In genomic region chr9:114309096-114309495, GRCh38 we compare ENCODE assay signal across 26 cellular contexts. TPM values are rescaled to one million over a fixed set of nuclear protein-coding genes. Genes with fewer than 3 reads are reported as not detected.
DNase-seq lines count a peak whose midpoint lies in the region; ATAC-seq, FAIRE-seq and TF ChIP-seq lines count a peak whose summit lies in the region.
"Had no signal": no experiment of that assay in that cellular context is flagged by ENCODE, and none has a peak within 500 bp of the region (broad histone marks: within the 10 kb centered on the region; RNA-seq: fewer than 3 reads in every experiment).

No MANE protein-coding gene starts in this region.

- in situ Hi-C loops in gastrocnemius medialis (cut with MboI; ENCODE audit: low sequenced_read_pairs in 4 of 4): no loop called here

- intact Hi-C loops in kidney (cut with DNase I) (no loop called here), spleen (cut with DNase I; ENCODE audit: low total_unique reads) (no loop called here), gastrocnemius medialis (cut with DNase I; ENCODE audit: low total_unique reads) (no loop called here)

- no peak for FAIRE-seq in kidney (lab: Jason Lieb, UNC)
- FAIRE-seq: D721Med, GM12892, GM19239, HTR-8/SVneo had no signal

- TF ChIP-seq CTCF in RWPE2 (IDR thresholded peaks at IDR 0.05; ENCODE audit: poor library complexity, severe bottlenecking): no peak
- no peak for TF ChIP-seq CTCF in kidney (IDR thresholded peaks at IDR 0.05; ENCODE audit: borderline replicate concordance, extremely low read depth, insufficient read depth)
- no peak for TF ChIP-seq CTCF in spleen (IDR thresholded peaks at IDR 0.05 in 8 of 11, conservative IDR thresholded peaks at IDR 0.05 in 3 of 11)
- TF ChIP-seq CTCF in gastrocnemius medialis (IDR thresholded peaks at IDR 0.05 in 4 of 5, conservative IDR thresholded peaks at IDR 0.05 in 1 of 5): no peak

- H3K27ac ChIP-seq in RWPE2 (ENCODE audit: poor library complexity, severe bottlenecking) (no peak overlapping the region), kidney (ENCODE audit: low read depth in 2 of 2, low read length in 2 of 2) (no peak overlapping the region), spleen (no peak overlapping the region), gastrocnemius medialis (no peak overlapping the region)
- H3K27ac ChIP-seq: GM23248, KMS-11 had no signal

- H3K27me3 ChIP-seq in RWPE2 (ENCODE audit: insufficient read depth, poor library complexity, severe bottlenecking): no peaks in the 10 kb centered on the region
- H3K27me3 ChIP-seq in spleen (replicated peaks in 1 of 7): peaks cover 0 to 5% (median 0%) of the 10 kb centered on the region in 7 donors
- no peaks in the 10 kb centered on the region for H3K27me3 ChIP-seq in gastrocnemius medialis
- H3K27me3 ChIP-seq: BE2C had no signal

- DNase-seq in 8988T (peak; percentile 2), RWPE2 (ENCODE audit: low spot score) (peak; percentile 30), kidney (peak; percentile 32), spleen (peak; percentile 52), gastrocnemius medialis (no peak)
- DNase-seq: BE2C; CD8-positive, alpha-beta T cell; DND-41; GDM1; GM23248; NCI-H1092; NCI-H2107; NCI-H226; NCI-H526 treated with DMSO at 0.1 percent for 48 hours; NK-92 treated with Interleukin-12 subunit alpha and Interleukin-12 subunit beta, amount 100 ng/mL, for 24 hours; PC-3 had no signal

- no peaks in the 10 kb centered on the region for H3K9me3 ChIP-seq in RWPE2 (ENCODE audit: severe bottlenecking)
- no peaks in the 10 kb centered on the region for H3K9me3 ChIP-seq in kidney (ENCODE audit: control insufficient read depth in 1 of 2, low read length in 2 of 2)
- no peaks in the 10 kb centered on the region for H3K9me3 ChIP-seq in spleen
- no peaks in the 10 kb centered on the region for H3K9me3 ChIP-seq in gastrocnemius medialis
- H3K9me3 ChIP-seq: BE2C had no signal

- H3K4me3 ChIP-seq in RWPE2 (ENCODE audit: severe bottlenecking) (no peak overlapping the region), kidney (ENCODE audit: low read length in 2 of 2) (no peak overlapping the region), spleen (no peak overlapping the region), gastrocnemius medialis (no peak overlapping the region)
- H3K4me3 ChIP-seq: GM23248 had no signal

- no peak for TF ChIP-seq POLR2A in spleen (IDR thresholded peaks at IDR 0.05)
- no peak for TF ChIP-seq POLR2A in gastrocnemius medialis (IDR thresholded peaks at IDR 0.05)

- no peak overlapping the region for H3K9ac ChIP-seq in kidney (ENCODE audit: low read length in 2 of 2)
- H3K9ac ChIP-seq: GM23248, KMS-11 had no signal

- H3K36me3 ChIP-seq in RWPE2 (ENCODE audit: low read depth): 0 out of 2 replicates have a peak, but pooled peaks cover 7% of the 10 kb centered on the region
- peaks cover 0 to 5% of the 10 kb centered on the region in 2 donors for H3K36me3 ChIP-seq in kidney (ENCODE audit: control insufficient read depth in 1 of 2, insufficient read depth in 2 of 2, low read length in 2 of 2)
- H3K36me3 ChIP-seq in spleen: no peaks in the 10 kb centered on the region
- no peaks in the 10 kb centered on the region for H3K36me3 ChIP-seq in gastrocnemius medialis
- H3K36me3 ChIP-seq: BE2C had no signal

- 89 to 94% (median 90%) methylated on average over 13 of the region's 13 CpGs for WGBS in spleen, 5 donors

- H3K4me1 ChIP-seq in RWPE2 (ENCODE audit: insufficient read depth, poor library complexity, severe bottlenecking): no peaks in the 10 kb centered on the region
- H3K4me1 ChIP-seq in kidney (ENCODE audit: control insufficient read depth in 1 of 2, insufficient read depth in 1 of 2, low read depth in 1 of 2, low read length in 2 of 2): peaks cover 0 to 6% of the 10 kb centered on the region in 2 donors
- H3K4me1 ChIP-seq in spleen: peaks cover 3 to 13% (median 10%) of the 10 kb centered on the region in 6 donors
- no peaks in the 10 kb centered on the region for H3K4me1 ChIP-seq in gastrocnemius medialis

- ATAC-seq in RWPE2 (ENCODE audit: low read depth) (no peak), HG02973 (IDR thresholded peaks at IDR 0.05; ENCODE audit: unreplicated experiment) (no peak), GM21529 (IDR thresholded peaks at IDR 0.05; ENCODE audit: unreplicated experiment) (no peak), gastrocnemius medialis (no peak), GM21526 (IDR thresholded peaks at IDR 0.05; ENCODE audit: low FRiP score, unreplicated experiment) (no peak)
- ATAC-seq: CD8-positive, alpha-beta T cell; HCT116; PC-3 had no signal

RNA-seq across cellular contexts. Expression of gene ORM1, which starts 13.8 kb away (rescaled TPM):
- total RNA-seq in kidney (not detected), spleen (10 to 100 TPM in 2 of 7 donors, 1 to 10 TPM in 4, under 1 TPM in 1; 0.95 to 13.6 (median 6.2) TPM), gastrocnemius medialis (10 to 100 TPM in 2 of 4 donors, not detected in 2; 33.5 to 92.8 TPM)
- polyA plus RNA-seq in kidney (ENCODE audit: insufficient read depth, low read depth, low replicate concordance) (0.73 TPM), spleen (1 to 10 TPM in 2 of 3 donors, under 1 TPM in 1; 0.99 to 2.0 (median 1.7) TPM)
- total RNA-seq: CD8-positive, alpha-beta T cell; GM23248; MCF 10A; PC-3 had no signal
- polyA plus RNA-seq: GM23248 had no signal

RNA-seq across cellular contexts. Expression of gene ORM2, which starts 20.6 kb away (rescaled TPM):
- total RNA-seq in kidney: not detected
- polyA plus RNA-seq in kidney (ENCODE audit: insufficient read depth, low read depth, low replicate concordance): not detected
- total RNA-seq in spleen: under 1 TPM in 2 of 7 donors, not detected in 5; 0.57 to 0.93 TPM
- polyA plus RNA-seq in spleen: under 1 TPM in 2 of 3 donors, not detected in 1; 0.13 to 0.18 TPM
- 10 to 100 TPM in 1 of 4 donors, 1 to 10 TPM in 1, not detected in 2; 6.3 to 15.6 TPM for total RNA-seq in gastrocnemius medialis
- total RNA-seq: CD8-positive, alpha-beta T cell; GM23248; MCF 10A; PC-3 had no signal
- polyA plus RNA-seq: GM23248 had no signal

Comparison
In these comparisons a context has a peak if more than half of its experiments do, and no peak if none do; other contexts are left out.
1. DNase-seq: peak in 8988T (single experiment), RWPE2 (single experiment), kidney (single experiment) and spleen (single experiment); none in gastrocnemius medialis (0 of 2).